1 cellular context compared by ENCODE assay signal in the genomic region with DNA sequence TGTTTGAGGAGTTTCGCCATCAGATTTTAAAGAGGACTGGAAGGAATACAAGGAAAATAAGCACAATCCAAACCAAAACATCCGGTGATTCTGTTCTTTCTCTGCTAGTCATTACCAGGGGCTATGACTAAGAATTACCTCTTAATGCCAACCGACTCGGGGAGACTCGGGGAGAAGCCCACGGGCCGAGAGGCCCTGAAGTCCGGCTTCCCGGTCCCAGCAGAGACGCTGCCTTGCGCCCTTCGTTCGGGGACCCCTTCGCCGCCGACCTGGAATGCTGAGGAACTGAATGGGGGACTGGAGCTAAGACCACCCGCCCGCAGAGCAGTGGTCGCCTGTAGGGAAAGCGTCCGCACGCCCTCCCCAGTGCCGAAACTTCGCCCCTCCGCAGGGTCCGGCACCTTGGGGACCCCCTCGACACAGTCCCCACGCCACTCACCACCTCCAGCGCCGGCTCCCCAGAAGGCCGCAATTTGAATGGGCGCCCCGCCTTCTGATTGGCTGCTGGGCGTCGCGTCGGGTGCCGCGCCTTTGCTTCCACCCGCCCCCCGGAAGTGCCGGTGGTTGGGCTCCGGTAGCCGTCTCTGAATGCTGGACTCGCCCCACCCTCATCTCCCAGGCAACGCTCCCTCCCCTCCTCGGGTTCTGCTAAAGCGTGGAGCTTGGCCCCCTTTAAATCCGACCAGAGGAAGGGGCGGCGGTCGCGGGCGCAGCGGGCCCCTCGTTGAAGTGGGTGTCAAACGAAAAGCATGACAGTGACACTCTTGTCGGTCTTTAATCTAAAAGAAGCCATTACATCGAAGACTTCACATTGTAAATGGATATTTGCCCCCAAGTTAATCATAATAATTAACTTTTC.
TF ChIP-seq lines count a peak whose summit lies in the region.

A gene with protein sequence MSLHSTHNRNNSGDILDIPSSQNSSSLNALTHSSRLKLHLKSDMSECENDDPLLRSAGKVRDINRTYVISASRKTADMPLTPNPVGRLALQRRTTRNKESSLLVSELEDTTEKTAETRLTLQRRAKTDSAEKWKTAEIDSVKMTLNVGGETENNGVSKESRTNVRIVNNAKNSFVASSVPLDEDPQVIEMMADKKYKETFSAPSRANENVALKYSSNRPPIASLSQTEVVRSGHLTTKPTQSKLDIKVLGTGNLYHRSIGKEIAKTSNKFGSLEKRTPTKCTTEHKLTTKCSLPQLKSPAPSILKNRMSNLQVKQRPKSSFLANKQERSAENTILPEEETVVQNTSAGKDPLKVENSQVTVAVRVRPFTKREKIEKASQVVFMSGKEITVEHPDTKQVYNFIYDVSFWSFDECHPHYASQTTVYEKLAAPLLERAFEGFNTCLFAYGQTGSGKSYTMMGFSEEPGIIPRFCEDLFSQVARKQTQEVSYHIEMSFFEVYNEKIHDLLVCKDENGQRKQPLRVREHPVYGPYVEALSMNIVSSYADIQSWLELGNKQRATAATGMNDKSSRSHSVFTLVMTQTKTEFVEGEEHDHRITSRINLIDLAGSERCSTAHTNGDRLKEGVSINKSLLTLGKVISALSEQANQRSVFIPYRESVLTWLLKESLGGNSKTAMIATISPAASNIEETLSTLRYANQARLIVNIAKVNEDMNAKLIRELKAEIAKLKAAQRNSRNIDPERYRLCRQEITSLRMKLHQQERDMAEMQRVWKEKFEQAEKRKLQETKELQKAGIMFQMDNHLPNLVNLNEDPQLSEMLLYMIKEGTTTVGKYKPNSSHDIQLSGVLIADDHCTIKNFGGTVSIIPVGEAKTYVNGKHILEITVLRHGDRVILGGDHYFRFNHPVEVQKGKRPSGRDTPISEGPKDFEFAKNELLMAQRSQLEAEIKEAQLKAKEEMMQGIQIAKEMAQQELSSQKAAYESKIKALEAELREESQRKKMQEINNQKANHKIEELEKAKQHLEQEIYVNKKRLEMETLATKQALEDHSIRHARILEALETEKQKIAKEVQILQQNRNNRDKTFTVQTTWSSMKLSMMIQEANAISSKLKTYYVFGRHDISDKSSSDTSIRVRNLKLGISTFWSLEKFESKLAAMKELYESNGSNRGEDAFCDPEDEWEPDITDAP (N-terminal part only) (minus strand): TSS at position 479 of the 859 bp plus-strand sequence. CDS start 2,028 bp downstream, outside the sequence.

TF ChIP-seq in HepG2, 621 proteins besides CTCF, POLR2A, EP300 and RAD21 (continued from another document and continues in another):
- TF ChIP-seq, protein P1, sequence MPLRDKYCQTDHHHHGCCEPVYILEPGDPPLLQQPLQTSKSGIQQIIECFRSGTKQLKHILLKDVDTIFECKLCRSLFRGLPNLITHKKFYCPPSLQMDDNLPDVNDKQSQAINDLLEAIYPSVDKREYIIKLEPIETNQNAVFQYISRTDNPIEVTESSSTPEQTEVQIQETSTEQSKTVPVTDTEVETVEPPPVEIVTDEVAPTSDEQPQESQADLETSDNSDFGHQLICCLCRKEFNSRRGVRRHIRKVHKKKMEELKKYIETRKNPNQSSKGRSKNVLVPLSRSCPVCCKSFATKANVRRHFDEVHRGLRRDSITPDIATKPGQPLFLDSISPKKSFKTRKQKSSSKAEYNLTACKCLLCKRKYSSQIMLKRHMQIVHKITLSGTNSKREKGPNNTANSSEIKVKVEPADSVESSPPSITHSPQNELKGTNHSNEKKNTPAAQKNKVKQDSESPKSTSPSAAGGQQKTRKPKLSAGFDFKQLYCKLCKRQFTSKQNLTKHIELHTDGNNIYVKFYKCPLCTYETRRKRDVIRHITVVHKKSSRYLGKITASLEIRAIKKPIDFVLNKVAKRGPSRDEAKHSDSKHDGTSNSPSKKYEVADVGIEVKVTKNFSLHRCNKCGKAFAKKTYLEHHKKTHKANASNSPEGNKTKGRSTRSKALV (CRISPR knock-in tag; IDR thresholded peaks at IDR 0.05), result no peak
- TF ChIP-seq DRAP1 (CRISPR knock-in tag; IDR thresholded peaks at IDR 0.05) (peak; percentile 53), FOXP1 (IDR thresholded peaks at IDR 0.05) (no peak), FOXP1 (CRISPR knock-in tag; IDR thresholded peaks at IDR 0.05) (no peak), SALL2 (CRISPR knock-in tag; IDR thresholded peaks at IDR 0.05) (no peak), HINFP (CRISPR knock-in tag; IDR thresholded peaks at IDR 0.05; ENCODE audit: low read depth) (no peak; the same call in 1 of the 2 replicates), ZSCAN30 (CRISPR knock-in tag; IDR thresholded peaks at IDR 0.05) (no peak), RARA (CRISPR knock-in tag; IDR thresholded peaks at IDR 0.05) (no peak), TOE1 (CRISPR knock-in tag; IDR thresholded peaks at IDR 0.05) (no peak), DNMT3B (CRISPR knock-in tag; conservative IDR thresholded peaks at IDR 0.05) (no peak), ZNF3 (CRISPR knock-in tag; IDR thresholded peaks at IDR 0.05) (no peak), CHD4 (IDR thresholded peaks at IDR 0.05; ENCODE audit: borderline replicate concordance, low read length) (no peak), ZFY (CRISPR knock-in tag; IDR thresholded peaks at IDR 0.05) (peak; percentile 54; the same call in 1 of the 2 replicates), ZBTB7B (CRISPR knock-in tag; IDR thresholded peaks at IDR 0.05) (peak; percentile 50; the same call in 1 of the 2 replicates), MLLT10 (CRISPR knock-in tag; IDR thresholded peaks at IDR 0.05) (no peak), ZMYM3 (CRISPR knock-in tag; IDR thresholded peaks at IDR 0.05) (no peak), GTF3A (CRISPR knock-in tag; conservative IDR thresholded peaks at IDR 0.05) (no peak), GPN1 (CRISPR knock-in tag; IDR thresholded peaks at IDR 0.05; ENCODE audit: borderline replicate concordance) (no peak), ZBTB49 (CRISPR knock-in tag; IDR thresholded peaks at IDR 0.05; ENCODE audit: borderline replicate concordance) (no peak), PAF1 (CRISPR knock-in tag; IDR thresholded peaks at IDR 0.05) (no peak), KDM2A (CRISPR knock-in tag; IDR thresholded peaks at IDR 0.05; ENCODE audit: borderline replicate concordance, low read depth) (peak; percentile 34; the same call in 1 of the 2 replicates), THAP11 (CRISPR knock-in tag; IDR thresholded peaks at IDR 0.05) (peak; percentile 60; the same call in 1 of the 2 replicates), NPAS2 (CRISPR knock-in tag; IDR thresholded peaks at IDR 0.05; ENCODE audit: borderline replicate concordance) (no peak), ZFP62 (CRISPR knock-in tag; IDR thresholded peaks at IDR 0.05) (no peak), KDM1A (CRISPR knock-in tag; IDR thresholded peaks at IDR 0.05) (no peak), CREM (IDR thresholded peaks at IDR 0.05) (peak; percentile 79), CREM (CRISPR knock-in tag; IDR thresholded peaks at IDR 0.05) (0 out of 2 replicates have a peak, but pooled peaks have one; percentile 18), ZFP90 (CRISPR knock-in tag; IDR thresholded peaks at IDR 0.05; ENCODE audit: borderline replicate concordance) (peak; percentile 28; the same call in 1 of the 2 replicates), XBP1 (CRISPR knock-in tag; IDR thresholded peaks at IDR 0.05) (no peak), ZNF225 (CRISPR knock-in tag; IDR thresholded peaks at IDR 0.05) (no peak)
- TF ChIP-seq, protein P2, sequence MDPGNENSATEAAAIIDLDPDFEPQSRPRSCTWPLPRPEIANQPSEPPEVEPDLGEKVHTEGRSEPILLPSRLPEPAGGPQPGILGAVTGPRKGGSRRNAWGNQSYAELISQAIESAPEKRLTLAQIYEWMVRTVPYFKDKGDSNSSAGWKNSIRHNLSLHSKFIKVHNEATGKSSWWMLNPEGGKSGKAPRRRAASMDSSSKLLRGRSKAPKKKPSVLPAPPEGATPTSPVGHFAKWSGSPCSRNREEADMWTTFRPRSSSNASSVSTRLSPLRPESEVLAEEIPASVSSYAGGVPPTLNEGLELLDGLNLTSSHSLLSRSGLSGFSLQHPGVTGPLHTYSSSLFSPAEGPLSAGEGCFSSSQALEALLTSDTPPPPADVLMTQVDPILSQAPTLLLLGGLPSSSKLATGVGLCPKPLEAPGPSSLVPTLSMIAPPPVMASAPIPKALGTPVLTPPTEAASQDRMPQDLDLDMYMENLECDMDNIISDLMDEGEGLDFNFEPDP (CRISPR knock-in tag; conservative IDR thresholded peaks at IDR 0.05), result no peak
- TF ChIP-seq, protein P3, sequence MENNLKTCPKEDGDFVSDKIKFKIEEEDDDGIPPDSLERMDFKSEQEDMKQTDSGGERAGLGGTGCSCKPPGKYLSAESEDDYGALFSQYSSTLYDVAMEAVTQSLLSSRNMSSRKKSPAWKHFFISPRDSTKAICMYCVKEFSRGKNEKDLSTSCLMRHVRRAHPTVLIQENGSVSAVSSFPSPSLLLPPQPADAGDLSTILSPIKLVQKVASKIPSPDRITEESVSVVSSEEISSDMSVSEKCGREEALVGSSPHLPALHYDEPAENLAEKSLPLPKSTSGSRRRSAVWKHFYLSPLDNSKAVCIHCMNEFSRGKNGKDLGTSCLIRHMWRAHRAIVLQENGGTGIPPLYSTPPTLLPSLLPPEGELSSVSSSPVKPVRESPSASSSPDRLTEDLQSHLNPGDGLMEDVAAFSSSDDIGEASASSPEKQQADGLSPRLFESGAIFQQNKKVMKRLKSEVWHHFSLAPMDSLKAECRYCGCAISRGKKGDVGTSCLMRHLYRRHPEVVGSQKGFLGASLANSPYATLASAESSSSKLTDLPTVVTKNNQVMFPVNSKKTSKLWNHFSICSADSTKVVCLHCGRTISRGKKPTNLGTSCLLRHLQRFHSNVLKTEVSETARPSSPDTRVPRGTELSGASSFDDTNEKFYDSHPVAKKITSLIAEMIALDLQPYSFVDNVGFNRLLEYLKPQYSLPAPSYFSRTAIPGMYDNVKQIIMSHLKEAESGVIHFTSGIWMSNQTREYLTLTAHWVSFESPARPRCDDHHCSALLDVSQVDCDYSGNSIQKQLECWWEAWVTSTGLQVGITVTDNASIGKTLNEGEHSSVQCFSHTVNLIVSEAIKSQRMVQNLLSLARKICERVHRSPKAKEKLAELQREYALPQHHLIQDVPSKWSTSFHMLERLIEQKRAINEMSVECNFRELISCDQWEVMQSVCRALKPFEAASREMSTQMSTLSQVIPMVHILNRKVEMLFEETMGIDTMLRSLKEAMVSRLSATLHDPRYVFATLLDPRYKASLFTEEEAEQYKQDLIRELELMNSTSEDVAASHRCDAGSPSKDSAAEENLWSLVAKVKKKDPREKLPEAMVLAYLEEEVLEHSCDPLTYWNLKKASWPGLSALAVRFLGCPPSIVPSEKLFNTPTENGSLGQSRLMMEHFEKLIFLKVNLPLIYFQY (CRISPR knock-in tag; IDR thresholded peaks at IDR 0.05; ENCODE audit: borderline replicate concordance), result no peak
- TF ChIP-seq, protein P4, sequence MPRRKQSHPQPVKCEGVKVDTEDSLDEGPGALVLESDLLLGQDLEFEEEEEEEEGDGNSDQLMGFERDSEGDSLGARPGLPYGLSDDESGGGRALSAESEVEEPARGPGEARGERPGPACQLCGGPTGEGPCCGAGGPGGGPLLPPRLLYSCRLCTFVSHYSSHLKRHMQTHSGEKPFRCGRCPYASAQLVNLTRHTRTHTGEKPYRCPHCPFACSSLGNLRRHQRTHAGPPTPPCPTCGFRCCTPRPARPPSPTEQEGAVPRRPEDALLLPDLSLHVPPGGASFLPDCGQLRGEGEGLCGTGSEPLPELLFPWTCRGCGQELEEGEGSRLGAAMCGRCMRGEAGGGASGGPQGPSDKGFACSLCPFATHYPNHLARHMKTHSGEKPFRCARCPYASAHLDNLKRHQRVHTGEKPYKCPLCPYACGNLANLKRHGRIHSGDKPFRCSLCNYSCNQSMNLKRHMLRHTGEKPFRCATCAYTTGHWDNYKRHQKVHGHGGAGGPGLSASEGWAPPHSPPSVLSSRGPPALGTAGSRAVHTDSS (CRISPR knock-in tag; conservative IDR thresholded peaks at IDR 0.05), result no peak
- TF ChIP-seq, protein P5, sequence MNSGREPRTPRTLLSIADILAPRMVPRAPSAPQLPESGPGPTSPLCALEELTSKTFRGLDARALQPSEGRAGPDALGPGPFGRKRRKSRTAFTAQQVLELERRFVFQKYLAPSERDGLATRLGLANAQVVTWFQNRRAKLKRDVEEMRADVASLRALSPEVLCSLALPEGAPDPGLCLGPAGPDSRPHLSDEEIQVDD (CRISPR knock-in tag; IDR thresholded peaks at IDR 0.05; ENCODE audit: borderline replicate concordance), result no peak
- TF ChIP-seq, protein P6, sequence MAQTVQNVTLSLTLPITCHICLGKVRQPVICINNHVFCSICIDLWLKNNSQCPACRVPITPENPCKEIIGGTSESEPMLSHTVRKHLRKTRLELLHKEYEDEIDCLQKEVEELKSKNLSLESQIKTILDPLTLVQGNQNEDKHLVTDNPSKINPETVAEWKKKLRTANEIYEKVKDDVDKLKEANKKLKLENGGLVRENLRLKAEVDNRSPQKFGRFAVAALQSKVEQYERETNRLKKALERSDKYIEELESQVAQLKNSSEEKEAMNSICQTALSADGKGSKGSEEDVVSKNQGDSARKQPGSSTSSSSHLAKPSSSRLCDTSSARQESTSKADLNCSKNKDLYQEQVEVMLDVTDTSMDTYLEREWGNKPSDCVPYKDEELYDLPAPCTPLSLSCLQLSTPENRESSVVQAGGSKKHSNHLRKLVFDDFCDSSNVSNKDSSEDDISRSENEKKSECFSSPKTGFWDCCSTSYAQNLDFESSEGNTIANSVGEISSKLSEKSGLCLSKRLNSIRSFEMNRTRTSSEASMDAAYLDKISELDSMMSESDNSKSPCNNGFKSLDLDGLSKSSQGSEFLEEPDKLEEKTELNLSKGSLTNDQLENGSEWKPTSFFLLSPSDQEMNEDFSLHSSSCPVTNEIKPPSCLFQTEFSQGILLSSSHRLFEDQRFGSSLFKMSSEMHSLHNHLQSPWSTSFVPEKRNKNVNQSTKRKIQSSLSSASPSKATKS (CRISPR knock-in tag; IDR thresholded peaks at IDR 0.05), result no peak
